In the genomic region with DNA sequence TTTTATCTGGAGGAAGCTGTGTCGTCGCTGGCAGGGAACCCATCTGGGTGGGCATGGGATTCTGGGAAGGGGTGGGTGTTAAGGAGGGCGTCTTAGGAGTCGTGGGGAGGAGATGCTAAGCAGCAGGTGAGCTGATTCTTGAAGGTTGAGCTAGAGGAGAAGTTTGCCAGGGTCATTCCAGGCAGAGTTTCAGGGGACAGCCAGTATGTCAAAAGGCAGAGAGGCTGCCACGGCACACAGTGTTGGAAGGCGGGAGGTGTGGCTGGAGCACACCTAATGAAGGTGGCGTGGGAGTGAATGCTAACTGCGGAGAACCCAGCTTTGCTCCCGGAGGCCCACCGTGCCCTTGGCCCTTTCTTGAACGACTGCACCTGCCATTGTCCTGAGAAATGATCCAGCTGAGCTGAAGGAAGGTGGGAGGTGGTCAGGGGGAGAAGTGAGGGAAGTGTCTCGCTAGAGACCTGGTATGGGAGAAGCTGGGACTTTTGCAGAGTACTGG, we compare ENCODE assay signal across 10 cellular contexts. TPM values are rescaled to one million over a fixed set of nuclear protein-coding genes. Genes with fewer than 3 reads are reported as not detected.
DNase-seq lines count a peak whose midpoint lies in the region; ATAC-seq, FAIRE-seq and TF ChIP-seq lines count a peak whose summit lies in the region.
"Had no signal": no experiment of that assay in that cellular context is flagged by ENCODE, and none has a peak within 500 bp of the region (broad histone marks: within the 10 kb centered on the region; RNA-seq: fewer than 3 reads in every experiment).

No MANE protein-coding gene starts in this region.

- H4K91ac ChIP-seq in mesenchymal stem cell (ENCODE audit: low read length) = no peak overlapping the region

- peak overlapping the region in 1 of 2 experiments; percentile 32 for H3K23ac ChIP-seq in mesenchymal stem cell (ENCODE audit: low read length in 2 of 2)

- TF ChIP-seq RAD21 in K562 (CRISPR knock-in tag; conservative IDR thresholded peaks at IDR 0.05 in 1 of 2, IDR thresholded peaks at IDR 0.05 in 1 of 2) = no peak

- no peak for TF ChIP-seq EP300 in K562 (IDR thresholded peaks at IDR 0.05; ENCODE audit: low read length)
- no peak for TF ChIP-seq EP300 in upper lobe of left lung (IDR thresholded peaks at IDR 0.05)

- no peaks in the 10 kb centered on the region for H3K27me3 ChIP-seq in K562 (ENCODE audit: control insufficient read depth in 2 of 2, insufficient read depth in 2 of 2, low read length in 2 of 2)
- no peaks in the 10 kb centered on the region for H3K27me3 ChIP-seq in mesenchymal stem cell (ENCODE audit: control insufficient read depth in 1 of 2, insufficient read depth in 1 of 2, low read length in 2 of 2)
- H3K27me3 ChIP-seq in upper lobe of left lung = no peaks in the 10 kb centered on the region

- intact Hi-C loops in K562 (cut with micrococcal nuclease) = no loop called here

- POLR2A ChIA-PET in K562 (lab: Yijun Ruan, JAX) = interaction anchor here (1.4 kb wide), 1 partner anchor 17 kb away, joined by 5 read pairs; no protein-coding TSS in a partner anchor

- WGBS in K562 (ENCODE audit: insufficient coverage, low coverage, missing lambda C conversion rate) = 10% methylated on average over 10 of the region's 12 CpGs
- WGBS in mesenchymal stem cell = 75% methylated on average over 12 of the region's 12 CpGs
- WGBS in upper lobe of left lung, 2 donors = 53 to 60% methylated on average over 12 of the region's 12 CpGs

- peak overlapping the region; percentile 29 for H3K27ac Mint-ChIP-seq in activated naive CD4-positive, alpha-beta T cell treated with anti-CD3 and anti-CD28 coated beads, Interleukin-2, amount 10 ng/mL, durations not matched to agents 7 days and 5 days

- H3K36me3 Mint-ChIP-seq in activated naive CD4-positive, alpha-beta T cell treated with anti-CD3 and anti-CD28 coated beads, Interleukin-2, amount 10 ng/mL, durations not matched to agents 7 days and 5 days = peaks cover 28% of the 10 kb centered on the region

- peaks cover 61% of the 10 kb centered on the region for H3K79me2 ChIP-seq in K562 (ENCODE audit: control insufficient read depth, insufficient read depth, low read length)

- no peaks in the 10 kb centered on the region for H4K20me1 ChIP-seq in K562 (replicated peaks; ENCODE audit: control insufficient read depth, insufficient read depth, low read length)

- no peak overlapping the region for H2BK120ac ChIP-seq in mesenchymal stem cell (ENCODE audit: low read depth, low read length)

- H3K27me3 Mint-ChIP-seq in activated naive CD4-positive, alpha-beta T cell treated with anti-CD3 and anti-CD28 coated beads, Interleukin-2, amount 10 ng/mL, durations not matched to agents 7 days and 5 days = peaks cover 4% of the 10 kb centered on the region

- no peak overlapping the region for H3K18ac ChIP-seq in mesenchymal stem cell (ENCODE audit: low read depth in 1 of 2, low read length in 2 of 2)

- H3K27ac ChIP-seq in K562 (ENCODE audit: extremely low read depth, low read depth, low read length) (peak overlapping the region; percentile 76; the same call in 2 of the 3 replicates), mesenchymal stem cell (ENCODE audit: low read length, poor library complexity, severe bottlenecking) (no peak overlapping the region), upper lobe of left lung (peak overlapping the region in 1 of 4 donors; percentile 91)

- in situ Hi-C loops in K562 (cut with MboI) = no loop called here

- H3K9me3 Mint-ChIP-seq in activated naive CD4-positive, alpha-beta T cell treated with anti-CD3 and anti-CD28 coated beads, Interleukin-2, amount 10 ng/mL, durations not matched to agents 7 days and 5 days = no peaks in the 10 kb centered on the region

- ATAC-seq in K562 (no peak), upper lobe of left lung (ENCODE audit: low FRiP score in 2 of 2) (no peak), GM18868 (IDR thresholded peaks at IDR 0.05; ENCODE audit: unreplicated experiment) (no peak), HG03139 (IDR thresholded peaks at IDR 0.05; ENCODE audit: unreplicated experiment) (no peak)

- peak overlapping the region; percentile 78 for H3K4me3 Mint-ChIP-seq in activated naive CD4-positive, alpha-beta T cell treated with anti-CD3 and anti-CD28 coated beads, Interleukin-2, amount 10 ng/mL, durations not matched to agents 7 days and 5 days

- no peak overlapping the region for H2AK5ac ChIP-seq in mesenchymal stem cell (ENCODE audit: low read length, severe bottlenecking)

- H3K4me2 ChIP-seq in K562 (ENCODE audit: insufficient read depth, low read length) (peak overlapping the region; percentile 81), mesenchymal stem cell (ENCODE audit: low read length, poor library complexity, severe bottlenecking) (peak overlapping the region; percentile 93)

- H2AFZ ChIP-seq in K562 (ENCODE audit: low read depth, low read length) (no peak overlapping the region), mesenchymal stem cell (ENCODE audit: low read depth, low read length) (no peak overlapping the region)

- BruUV-seq in K562 (replicated peaks; lab: Mats Ljungman, UMichigan) = TSS peak; percentile 52

- no peaks in the 10 kb centered on the region for H3K9me1 ChIP-seq in K562 (ENCODE audit: control insufficient read depth, insufficient read depth, low read length)

- TF ChIP-seq CTCF in K562 (IDR thresholded peaks at IDR 0.05 in 2 of 3, conservative IDR thresholded peaks at IDR 0.05 in 1 of 3; ENCODE audit: insufficient read depth in 2 of 3, low read depth in 1 of 3, low read length in 3 of 3) (no peak), upper lobe of left lung (IDR thresholded peaks at IDR 0.05) (no peak)

- DNase-seq in activated naive CD4-positive, alpha-beta T cell treated with anti-CD3 and anti-CD28 coated beads, Interleukin-2, amount 10 ng/mL, durations not matched to agents 7 days and 5 days = no peak
- DNase-seq in activated naive CD4-positive, alpha-beta T cell treated with Interleukin-2 at 50 U/mL for 16 hours = no peak
- no peak for DNase-seq in K562 (ENCODE audit: extremely low read depth in 1 of 4, low spot score in 3 of 4)
- no peak for DNase-seq in mesenchymal stem cell
- DNase-seq in upper lobe of left lung = no peak
- DNase-seq in NCI-H748 treated with DMSO at 0.1 percent for 48 hours (lab: John Stamatoyannopoulos, UW) = no peak
- DNase-seq: activated CD4-positive, alpha-beta T cell treated with anti-CD3 and anti-CD28 coated beads for 4 hours had no signal

- CTCF ChIA-PET in activated naive CD4-positive, alpha-beta T cell treated with anti-CD3 and anti-CD28 coated beads, Interleukin-2, amount 10 ng/mL, durations not matched to agents 7 days and 5 days (lab: Charles Lee) = no interaction called here
- CTCF ChIA-PET in K562 (lab: Yijun Ruan, JAX; ENCODE audit: low intra/inter-chr PET ratio) = no interaction called here

- H4K8ac ChIP-seq in mesenchymal stem cell (ENCODE audit: low read length) = no peak overlapping the region

- peak overlapping the region in 1 of 2 experiments; percentile 70 for H2BK12ac ChIP-seq in mesenchymal stem cell (ENCODE audit: low read length in 2 of 2)

- H2BK15ac ChIP-seq in mesenchymal stem cell (ENCODE audit: low read depth, poor library complexity, severe bottlenecking) = no peak overlapping the region

- peaks cover 17% of the 10 kb centered on the region; the same call in 2 of the 3 replicates for H3K36me3 ChIP-seq in K562 (ENCODE audit: control insufficient read depth, insufficient read depth, low read length)
- peaks cover 0 to 3% of the 10 kb centered on the region in 2 experiments for H3K36me3 ChIP-seq in mesenchymal stem cell (ENCODE audit: control insufficient read depth in 1 of 2, insufficient read depth in 2 of 2, low read depth in 1 of 2, low read length in 2 of 2)
- H3K36me3 ChIP-seq in upper lobe of left lung = no peaks in the 10 kb centered on the region

- H3K4me1 ChIP-seq in K562 (replicated peaks in 1 of 2; ENCODE audit: control insufficient read depth in 2 of 2, insufficient read depth in 2 of 2, low read length in 2 of 2) (peaks cover 41 to 48% of the 10 kb centered on the region in 2 experiments; a peak in 4 of 5 replicates), mesenchymal stem cell (ENCODE audit: control insufficient read depth, insufficient read depth, low read depth, low read length) (peaks cover 15% of the 10 kb centered on the region), upper lobe of left lung (peaks cover 19 to 35% (median 21%) of the 10 kb centered on the region in 4 donors)

- no peak overlapping the region for H3K14ac ChIP-seq in mesenchymal stem cell (ENCODE audit: low read length in 2 of 2)

- peaks cover 68% of the 10 kb centered on the region for H3K4me1 Mint-ChIP-seq in activated naive CD4-positive, alpha-beta T cell treated with anti-CD3 and anti-CD28 coated beads, Interleukin-2, amount 10 ng/mL, durations not matched to agents 7 days and 5 days

- peaks cover 32% of the 10 kb centered on the region for H3K79me1 ChIP-seq in mesenchymal stem cell (replicated peaks; ENCODE audit: low read length, poor library complexity, severe bottlenecking)

- FAIRE-seq in K562 (lab: Jason Lieb, UNC) = no peak

- peak overlapping the region; percentile 64 to 95 for H3K9ac ChIP-seq in K562 (ENCODE audit: insufficient read depth in 1 of 2, low read depth in 2 of 2, low read length in 2 of 2)
- peak overlapping the region; percentile 88 for H3K9ac ChIP-seq in mesenchymal stem cell (ENCODE audit: low read length)

- no peak overlapping the region for H2BK5ac ChIP-seq in mesenchymal stem cell (ENCODE audit: low read depth, low read length, poor library complexity, severe bottlenecking)

- no peak overlapping the region for H3K4ac ChIP-seq in mesenchymal stem cell (ENCODE audit: low read depth in 1 of 2, low read length in 2 of 2)

- H3K4me3 ChIP-seq in K562 (peak overlapping the region; percentile 81), mesenchymal stem cell (ENCODE audit: insufficient read depth in 1 of 2, low read depth in 1 of 2, low read length in 2 of 2) (peak overlapping the region in 1 of 2 experiments; percentile 82), upper lobe of left lung (peak overlapping the region in 3 of 4 donors; percentile 96 to 99 (median 97))

- TF ChIP-seq POLR2A in K562 (conservative IDR thresholded peaks at IDR 0.05) (no peak), upper lobe of left lung (IDR thresholded peaks at IDR 0.05) (no peak)

- H3K9me3 ChIP-seq in K562 (replicated peaks; ENCODE audit: control insufficient read depth, insufficient read depth, low read depth, low read length) (no peaks in the 10 kb centered on the region), mesenchymal stem cell (ENCODE audit: control insufficient read depth, low read length) (no peaks in the 10 kb centered on the region), upper lobe of left lung (no peaks in the 10 kb centered on the region)

RNA-seq across cellular contexts. Expression of gene FAM118A, which starts 1.3 kb away (rescaled TPM):
- 805 and 856 TPM in 2 replicates for total RNA-seq in K562 (2011; cell fraction: chromatin; rRNA removed; ENCODE audit: low replicate concordance)
- total RNA-seq in K562 (2011; cell fraction: nucleolus; rRNA removed) = 514 and 529 TPM in 2 replicates
- 508 and 540 TPM in 2 replicates for total RNA-seq in K562 (2011; cell fraction: nucleoplasm; rRNA removed)
- total RNA-seq in K562 (2014; rRNA removed) = 54.2 and 59.8 TPM in 2 replicates
- total RNA-seq in K562 (2014; rRNA removed; fragmentation: Illumina TruSeq; extraction: Trizol) = 51.1 and 59.4 TPM in 2 replicates
- total RNA-seq in K562 (2015; rRNA removed; fragmentation: Illumina TruSeq; extraction: Trizol) = 54.9 and 57.5 TPM in 2 replicates
- 63.0 and 72.9 TPM in 2 replicates for total RNA-seq in K562 (2021)
- 205 and 223 TPM in 2 replicates for polyA plus RNA-seq in K562 (2011; rRNA removed)
- 71.6 and 100.0 TPM in 2 replicates for polyA plus RNA-seq in K562 (2011; cell fraction: cytosol; rRNA removed)
- 633 and 866 TPM in 2 replicates for polyA plus RNA-seq in K562 (2011; cell fraction: nucleus; rRNA removed)
- 85.2 and 154 TPM in 2 replicates for polyA plus RNA-seq in K562 (2012)
- 71.2 and 76.9 TPM in 2 replicates for polyA plus RNA-seq in K562 (2014; fragmentation: Illumina TruSeq; extraction: Trizol)
- polyA plus RNA-seq in K562 (2014; fragmentation: Nextera tagmentation; extraction: Ambion mirVana) = 10 to 100 TPM; 17.0 to 19.7 TPM
- 122 and 150 TPM in 2 replicates for polyA plus RNA-seq in K562 (2014; rRNA removed)
- polyA minus RNA-seq in K562 (2011; rRNA and poly(A)+ RNA removed) = 49.8 and 57.6 TPM in 2 replicates
- polyA minus RNA-seq in K562 (2011; cell fraction: cytosol; rRNA and poly(A)+ RNA removed) = 30.9 and 31.2 TPM in 2 replicates
- polyA minus RNA-seq in K562 (2011; cell fraction: nucleus; rRNA and poly(A)+ RNA removed) = 105 and 107 TPM in 2 replicates
- polyA plus RNA-seq in mesenchymal stem cell (2013, experiment 1 of 2) = 12.1 TPM
- 10.7 TPM for polyA plus RNA-seq in mesenchymal stem cell (2013, experiment 2 of 2)
- 100 to 1,000 TPM in 2 of 6 donors, 10 to 100 TPM in 3, 1 to 10 TPM in 1; 9.2 to 161 (median 27.6) TPM for total RNA-seq in upper lobe of left lung

RNA-seq across cellular contexts. Expression of gene UPK3A, which starts 26.3 kb away (rescaled TPM):
- not detected in 2 replicates for total RNA-seq in K562 (2011; cell fraction: chromatin; rRNA removed; ENCODE audit: low replicate concordance)
- not detected in 2 replicates for total RNA-seq in K562 (2011; cell fraction: nucleolus; rRNA removed)
- not detected in 2 replicates for total RNA-seq in K562 (2011; cell fraction: nucleoplasm; rRNA removed)
- total RNA-seq in K562 (2014; rRNA removed) (not detected in 2 replicates), K562 (2014; rRNA removed; fragmentation: Illumina TruSeq; extraction: Trizol) (not detected in 2 replicates), K562 (2015; rRNA removed; fragmentation: Illumina TruSeq; extraction: Trizol) (not detected in 2 replicates), K562 (2021) (not detected in 2 replicates), upper lobe of left lung (under 1 TPM in 1 of 6 donors, not detected in 5; 0.44 TPM)
- polyA plus RNA-seq in K562 (2011; rRNA removed) (not detected in 2 replicates), K562 (2014; fragmentation: Illumina TruSeq; extraction: Trizol) (not detected in 2 replicates), K562 (2014; fragmentation: Nextera tagmentation; extraction: Ambion mirVana) (not detected), K562 (2014; rRNA removed) (not detected in 2 replicates)
- polyA plus RNA-seq in K562 (2011; cell fraction: cytosol; rRNA removed) = not detected in 2 replicates
- polyA plus RNA-seq in K562 (2011; cell fraction: nucleus; rRNA removed) = not detected in 2 replicates
- polyA plus RNA-seq in K562 (2012) = not detected in 2 replicates
- not detected in 2 replicates for polyA minus RNA-seq in K562 (2011; rRNA and poly(A)+ RNA removed)
- polyA minus RNA-seq in K562 (2011; cell fraction: cytosol; rRNA and poly(A)+ RNA removed) = not detected in 2 replicates
- polyA minus RNA-seq in K562 (2011; cell fraction: nucleus; rRNA and poly(A)+ RNA removed) = not detected in 2 replicates
- not detected for polyA plus RNA-seq in mesenchymal stem cell (2013, experiment 1 of 2)
- not detected for polyA plus RNA-seq in mesenchymal stem cell (2013, experiment 2 of 2)
- polyA plus RNA-seq: liver had no signal
